In the genomic region with DNA sequence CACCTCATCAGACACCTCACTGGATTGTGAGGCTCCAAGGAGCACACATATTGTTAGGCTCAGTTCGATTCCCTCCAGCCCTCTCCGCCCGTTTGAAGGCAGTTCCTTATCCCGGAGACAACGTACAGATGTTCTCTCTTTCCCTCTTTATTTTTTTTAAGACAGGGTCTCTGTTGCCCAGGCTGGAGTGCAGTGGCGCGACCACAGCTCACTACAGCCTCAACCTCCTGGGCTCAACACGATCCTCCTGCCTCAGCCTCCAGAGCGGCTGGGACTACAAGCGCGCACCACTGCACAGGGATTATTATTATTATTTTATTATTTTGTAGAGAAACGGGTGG, we compare ENCODE assay signal across 8 cellular contexts. TPM values are rescaled to one million over a fixed set of nuclear protein-coding genes. Genes with fewer than 3 reads are reported as not detected.
DNase-seq lines count a peak whose midpoint lies in the region; TF ChIP-seq lines count a peak whose summit lies in the region.

No MANE protein-coding gene starts in this region.

- H3K27ac ChIP-seq in ACC112 (ENCODE audit: low read depth, low read length) = no peak overlapping the region
- peak overlapping the region; percentile 52; the same call in 1 of the 2 replicates for H3K27ac ChIP-seq in HUES64 (ENCODE audit: low read depth, low read length)
- peak overlapping the region in 1 of 2 donors; percentile 6 for H3K27ac ChIP-seq in breast epithelium
- H3K27ac ChIP-seq in mucosa of rectum (ENCODE audit: low read depth in 2 of 2, low read length in 2 of 2) = peak overlapping the region in 1 of 2 donors; percentile 10

- peak overlapping the region; percentile 16 for H2AFZ ChIP-seq in ACC112 (ENCODE audit: low read length, unreplicated experiment)

- H3K9me3 ChIP-seq in HUES64 (ENCODE audit: insufficient read depth, low read depth, low read length) = no peaks in the 10 kb centered on the region
- H3K9me3 ChIP-seq in breast epithelium = no peaks in the 10 kb centered on the region
- no peaks in the 10 kb centered on the region for H3K9me3 ChIP-seq in mucosa of rectum (ENCODE audit: control insufficient read depth in 2 of 2, low read length in 2 of 2)

- no peak for TF ChIP-seq POLR2A in breast epithelium (IDR thresholded peaks at IDR 0.05)

- H3K27me3 ChIP-seq in ACC112 (ENCODE audit: insufficient read depth, low read length) = no peaks in the 10 kb centered on the region
- peaks cover 8% of the 10 kb centered on the region; the same call in 1 of the 2 replicates for H3K27me3 ChIP-seq in HUES64 (ENCODE audit: insufficient read depth, low read length)
- H3K27me3 ChIP-seq in breast epithelium = no peaks in the 10 kb centered on the region
- no peaks in the 10 kb centered on the region for H3K27me3 ChIP-seq in mucosa of rectum (ENCODE audit: control insufficient read depth in 2 of 2, insufficient read depth in 2 of 2, low read length in 2 of 2)

- H3K9ac ChIP-seq in HUES64 (ENCODE audit: low read depth, low read length) = peak overlapping the region; percentile 82
- H3K9ac ChIP-seq in mucosa of rectum (ENCODE audit: low read depth in 1 of 2, low read length in 2 of 2) = peak overlapping the region; percentile 38 to 83

- H3K4me3 ChIP-seq in ACC112 (ENCODE audit: low read depth, low read length) (peak overlapping the region; percentile 94), HUES64 (ENCODE audit: low read length) (peak overlapping the region; percentile 89), breast epithelium (peak overlapping the region; percentile 52 to 74 (median 58)), mucosa of rectum (ENCODE audit: low read length in 2 of 2) (peak overlapping the region; percentile 70 to 79)

- peaks cover 12% of the 10 kb centered on the region for H3K4me1 ChIP-seq in ACC112 (ENCODE audit: control insufficient read depth, insufficient read depth, low read length, unreplicated experiment)
- peaks cover 6% of the 10 kb centered on the region; the same call in 1 of the 2 replicates for H3K4me1 ChIP-seq in HUES64 (ENCODE audit: insufficient read depth, low read length)
- H3K4me1 ChIP-seq in breast epithelium = no peaks in the 10 kb centered on the region
- peaks cover 12 to 13% of the 10 kb centered on the region in 2 donors for H3K4me1 ChIP-seq in mucosa of rectum (ENCODE audit: control insufficient read depth in 2 of 2, insufficient read depth in 2 of 2, low read length in 2 of 2)

- H3K36me3 ChIP-seq in ACC112 (ENCODE audit: insufficient read depth, low read length) = no peaks in the 10 kb centered on the region
- H3K36me3 ChIP-seq in HUES64 (ENCODE audit: insufficient read depth, low read length) = peaks cover 28% of the 10 kb centered on the region
- no peaks in the 10 kb centered on the region for H3K36me3 ChIP-seq in breast epithelium
- peaks cover 0 to 3% of the 10 kb centered on the region in 2 donors for H3K36me3 ChIP-seq in mucosa of rectum (ENCODE audit: control insufficient read depth in 2 of 2, insufficient read depth in 2 of 2, low read length in 2 of 2)

- 26% methylated on average over 10 of the region's 12 CpGs for WGBS in HUES64

- DNase-seq in breast epithelium (ENCODE audit: low spot score in 2 of 2) (no peak), SKM-1 treated with dmso at 0.1 percent for 144 hours (lab: John Stamatoyannopoulos, UW; ENCODE audit: unreplicated experiment) (no peak), HT-29 (ENCODE audit: low spot score) (no peak), NCI-H1417 treated with DMSO at 0.1 percent for 48 hours (lab: John Stamatoyannopoulos, UW) (no peak)
- DNase-seq in central memory CD4-positive, alpha-beta T cell = no peak

- H3K79me2 ChIP-seq in ACC112 (ENCODE audit: control insufficient read depth, insufficient read depth, low read length, unreplicated experiment) = peaks cover 10% of the 10 kb centered on the region

- no peak for TF ChIP-seq CTCF in breast epithelium (IDR thresholded peaks at IDR 0.05)

- intact Hi-C loops in breast epithelium (cut with DNase I; ENCODE audit: low total_unique reads) = no loop called here

RNA-seq across cellular contexts. Expression of a gene that starts 0.7 kb away (rescaled TPM):
- 36.7 TPM for polyA plus RNA-seq in HUES64 (2013, experiment 1 of 2)
- polyA plus RNA-seq in HUES64 (2013, experiment 2 of 2) = 39.3 TPM
- 1 to 10 TPM in 1 of 3 donors, under 1 TPM in 2; 0.29 to 1.8 (median 0.66) TPM for total RNA-seq in breast epithelium
- 65.3 and 71.4 TPM in 2 replicates for total RNA-seq in HT-29 (2014; rRNA removed; shearing (Covaris generic))

RNA-seq across cellular contexts. Expression of a gene that starts 14.7 kb away (rescaled TPM):
- 1.1 TPM for polyA plus RNA-seq in HUES64 (2013, experiment 1 of 2)
- polyA plus RNA-seq in HUES64 (2013, experiment 2 of 2) = 3.9 TPM
- under 1 TPM in 2 of 3 donors, not detected in 1; 0.33 to 0.44 TPM for total RNA-seq in breast epithelium
- total RNA-seq in HT-29 (2014; rRNA removed; shearing (Covaris generic)) = not detected in 2 replicates

RNA-seq across cellular contexts. Expression of a gene that starts 24.4 kb away (rescaled TPM):
- 0.35 TPM for polyA plus RNA-seq in HUES64 (2013, experiment 1 of 2)
- 0.57 TPM for polyA plus RNA-seq in HUES64 (2013, experiment 2 of 2)
- 1 to 10 TPM in 2 of 3 donors, not detected in 1; 3.6 to 5.0 TPM for total RNA-seq in breast epithelium
- total RNA-seq in HT-29 (2014; rRNA removed; shearing (Covaris generic)) = 8.2 and 9.2 TPM in 2 replicates

RNA-seq across cellular contexts. Expression of a gene that starts 27.4 kb away (rescaled TPM):
- 0.80 TPM for polyA plus RNA-seq in HUES64 (2013, experiment 1 of 2)
- polyA plus RNA-seq in HUES64 (2013, experiment 2 of 2) = 1.3 TPM
- 1 to 10 TPM in 1 of 3 donors, under 1 TPM in 1, not detected in 1; 0.96 to 2.0 TPM for total RNA-seq in breast epithelium
- total RNA-seq in HT-29 (2014; rRNA removed; shearing (Covaris generic)) = not detected in 2 replicates

RNA-seq across cellular contexts. Expression of a gene that starts 44.9 kb away (rescaled TPM):
- polyA plus RNA-seq in HUES64 (2013, experiment 1 of 2) = 27.4 TPM
- polyA plus RNA-seq in HUES64 (2013, experiment 2 of 2) = 30.4 TPM
- total RNA-seq in breast epithelium = 10 to 100 TPM; 13.8 to 24.0 (median 22.0) TPM
- 11.5 and 16.3 TPM in 2 replicates for total RNA-seq in HT-29 (2014; rRNA removed; shearing (Covaris generic))

Comparison
In these comparisons a context has a peak if more than half of its experiments do, and no peak if none do; other contexts are left out.
1. RNA of a gene that starts 0.7 kb away (total RNA-seq): 65.3 to 71.4 TPM in HT-29; 0.29 to 1.8 TPM in breast epithelium; every median in the first group is over 10 times any median in the second.
2. Peak in every context shown above with its lines, with median percentiles within 50 percentile points of each other: H3K4me3 ChIP-seq.